ENCODE assay signal across 23 cellular contexts in the genomic region with DNA sequence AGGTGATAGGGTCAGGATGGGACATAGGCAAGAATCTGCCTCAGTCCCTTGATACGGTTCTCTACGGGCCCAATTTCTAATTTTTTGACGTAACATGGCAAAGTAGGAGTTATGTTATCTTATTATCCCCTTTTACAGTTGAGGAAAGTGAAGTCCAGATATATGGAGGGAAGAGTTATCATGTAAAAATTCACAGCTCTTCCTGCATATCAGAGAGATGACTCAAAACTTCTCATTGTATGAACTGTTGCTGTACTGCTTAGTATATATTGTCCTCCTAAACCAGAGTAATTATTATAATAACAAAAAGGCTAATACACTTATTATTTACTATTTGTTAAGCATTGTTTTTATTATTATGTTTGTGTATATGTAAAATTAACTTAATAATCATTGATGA.
"Had no signal": no experiment of that assay in that cellular context is flagged by ENCODE, and none has a peak within 500 bp of the region (broad histone marks: within the 10 kb centered on the region; RNA-seq: fewer than 3 reads in every experiment).

No MANE protein-coding gene starts in this region.

- DNase-seq: effector CD8-positive, alpha-beta T cell; endodermal cell; erythroblast; gastrocnemius medialis; head of caudate nucleus; natural killer cell; occipital lobe; ovary; posterior cingulate gyrus; psoas muscle; right cardiac atrium; sigmoid colon; stimulated activated CD4-positive, alpha-beta T cell treated with anti-CD3 and anti-CD28 coated beads, Interleukin-2, amount 100 ng/mL, for 24 hours; stimulated activated CD4-positive, alpha-beta T cell treated with anti-CD3 and anti-CD28 coated beads, Interleukin-4, amount 100 ng/mL, for 24 hours; stimulated activated naive CD4-positive, alpha-beta T cell treated with Interleukin-2 at 50 U/mL for 16 hours; stomach; thyroid gland had no signal

- FAIRE-seq: endothelial cell of umbilical vein, keratinocyte had no signal

- H3K36me3 ChIP-seq: gastrocnemius medialis, ovary, sigmoid colon, stomach, thyroid gland, vagina had no signal

- H3K27me3 ChIP-seq: gastrocnemius medialis, ovary, sigmoid colon, stomach, thyroid gland, vagina had no signal

- H3K4me3 ChIP-seq: gastrocnemius medialis, lung, ovary, psoas muscle, sigmoid colon, stomach, thyroid gland, vagina had no signal

- ATAC-seq: gastrocnemius medialis; left lobe of liver; natural killer cell; psoas muscle; right cardiac atrium; stimulated activated effector memory CD8-positive, alpha-beta T cell treated with anti-CD3 and anti-CD28 coated beads, Interleukin-12 subunit alpha, Interleukin-12 subunit beta, amount 100 ng/mL, for 72 hours had no signal
